ENCODE assay signal across 22 cellular contexts in the genomic region with DNA sequence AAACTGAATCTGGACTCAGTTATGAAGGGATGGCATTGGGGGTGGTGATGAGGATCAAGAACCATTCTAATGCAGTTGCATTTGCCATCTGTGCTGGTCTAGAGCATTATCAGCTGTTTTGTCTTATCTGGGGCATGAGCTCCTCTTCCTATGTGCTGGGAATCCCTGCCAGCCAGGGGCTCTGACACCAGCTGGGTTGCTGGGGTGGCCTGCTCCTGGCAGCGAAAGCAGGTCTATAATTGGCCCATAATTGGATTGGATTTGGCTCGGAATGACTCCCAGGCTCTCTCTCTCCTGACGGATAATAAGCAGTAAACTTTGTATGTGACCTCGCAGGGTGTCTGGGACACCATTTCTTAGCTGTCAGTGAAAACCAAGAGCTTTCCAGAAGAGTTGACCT. TPM values are rescaled to one million over a fixed set of nuclear protein-coding genes. Genes with fewer than 3 reads are reported as not detected.
"Had no signal": no experiment of that assay in that cellular context is flagged by ENCODE, and none has a peak within 500 bp of the region (broad histone marks: within the 10 kb centered on the region; RNA-seq: fewer than 3 reads in every experiment).

No MANE protein-coding gene starts in this region.

- H3K36me3 Mint-ChIP-seq: activated CD4-positive, alpha-beta memory T cell treated with anti-CD3 and anti-CD28 coated beads for 36 hours; activated naive CD8-positive, alpha-beta T cell treated with anti-CD3 and anti-CD28 coated beads for 36 hours; naive thymus-derived CD4-positive, alpha-beta T cell; neural progenitor cell had no signal

- H3K4me1 Mint-ChIP-seq: activated B cell treated with CpG ODN at 0.5 μM for 24 hours; activated naive CD8-positive, alpha-beta T cell treated with anti-CD3 and anti-CD28 coated beads for 36 hours; naive thymus-derived CD4-positive, alpha-beta T cell had no signal

- H3K27me3 ChIP-seq: gastrocnemius medialis, left lung, neural progenitor cell, vagina had no signal

- H3K27ac ChIP-seq: left lung, neural progenitor cell, skin epidermis, vagina had no signal

- H3K4me1 ChIP-seq: left lung, neural progenitor cell, vagina had no signal

- ATAC-seq: esophagus mucosa; gastrocnemius medialis; left lung; mucosa of descending colon; naive thymus-derived CD4-positive, alpha-beta T cell had no signal

- H3K9me3 ChIP-seq: gastrocnemius medialis, left lung, mucosa of descending colon, vagina had no signal

- H3K36me3 ChIP-seq: gastrocnemius medialis, left lung, neural progenitor cell, vagina had no signal

- H3K4me3 Mint-ChIP-seq: activated B cell treated with CpG ODN at 0.5 μM for 24 hours; activated CD4-positive, alpha-beta memory T cell treated with anti-CD3 and anti-CD28 coated beads for 36 hours; activated naive CD8-positive, alpha-beta T cell treated with anti-CD3 and anti-CD28 coated beads for 36 hours; dendritic cell treated with granulocyte-macrophage colony-stimulating factor and Interleukin-4, amounts not matched to agents 40 ng/mL and 50 ng/mL, for 4 days; naive thymus-derived CD4-positive, alpha-beta T cell; neural progenitor cell; stimulated activated naive CD8-positive, alpha-beta T cell treated with anti-CD3 and anti-CD28 coated beads, Interleukin-15, Interleukin-2, amounts not matched to agents 100 ng/mL and 50 ng/mL, for 24 hours had no signal

- H3K4me3 ChIP-seq: gastrocnemius medialis, left lung, mucosa of descending colon, neural progenitor cell, skin epidermis, vagina had no signal

- H3K27me3 Mint-ChIP-seq: activated B cell treated with CpG ODN at 0.5 μM for 24 hours; activated naive CD8-positive, alpha-beta T cell treated with anti-CD3 and anti-CD28 coated beads for 36 hours; progenitor cell of endocrine pancreas; stimulated activated naive CD8-positive, alpha-beta T cell treated with anti-CD3 and anti-CD28 coated beads, Interleukin-15, Interleukin-2, amounts not matched to agents 100 ng/mL and 50 ng/mL, for 24 hours had no signal

- H3K27ac Mint-ChIP-seq: activated B cell treated with CpG ODN at 0.5 μM for 24 hours; activated CD4-positive, alpha-beta memory T cell treated with anti-CD3 and anti-CD28 coated beads for 36 hours; activated naive CD8-positive, alpha-beta T cell treated with anti-CD3 and anti-CD28 coated beads for 36 hours; dendritic cell treated with granulocyte-macrophage colony-stimulating factor and Interleukin-4, amounts not matched to agents 40 ng/mL and 50 ng/mL, for 4 days; naive thymus-derived CD4-positive, alpha-beta T cell; neural progenitor cell; progenitor cell of endocrine pancreas; stimulated activated naive CD8-positive, alpha-beta T cell treated with anti-CD3 and anti-CD28 coated beads, Interleukin-15, Interleukin-2, amounts not matched to agents 100 ng/mL and 50 ng/mL, for 24 hours had no signal

- DNase-seq: activated B cell treated with CpG ODN at 0.5 μM for 24 hours; activated CD4-positive, alpha-beta T cell treated with anti-CD3 and anti-CD28 coated beads for 4 hours; activated naive CD8-positive, alpha-beta T cell treated with anti-CD3 and anti-CD28 coated beads for 36 hours; activated T-cell treated with anti-CD3 and anti-CD28 coated beads for 4 hours; amniotic stem cell; effector CD8-positive, alpha-beta T cell; gastrocnemius medialis; head of caudate nucleus; kidney; left lung; mucosa of descending colon; naive thymus-derived CD4-positive, alpha-beta T cell; trophoblast cell had no signal

- H3K9me3 Mint-ChIP-seq: activated B cell treated with CpG ODN at 0.5 μM for 24 hours; activated CD4-positive, alpha-beta memory T cell treated with anti-CD3 and anti-CD28 coated beads for 36 hours; activated naive CD8-positive, alpha-beta T cell treated with anti-CD3 and anti-CD28 coated beads for 36 hours; dendritic cell treated with granulocyte-macrophage colony-stimulating factor and Interleukin-4, amounts not matched to agents 40 ng/mL and 50 ng/mL, for 4 days; naive thymus-derived CD4-positive, alpha-beta T cell; neural progenitor cell; stimulated activated naive CD8-positive, alpha-beta T cell treated with anti-CD3 and anti-CD28 coated beads, Interleukin-15, Interleukin-2, amounts not matched to agents 100 ng/mL and 50 ng/mL, for 24 hours had no signal

RNA-seq across cellular contexts. Expression of a gene that starts 34.1 kb away (rescaled TPM):
- total RNA-seq: activated B cell treated with CpG ODN at 0.5 μM for 24 hours; activated CD4-positive, alpha-beta memory T cell treated with anti-CD3 and anti-CD28 coated beads for 36 hours; activated naive CD8-positive, alpha-beta T cell treated with anti-CD3 and anti-CD28 coated beads for 36 hours; esophagus mucosa; kidney; left lung; naive thymus-derived CD4-positive, alpha-beta T cell; osteoblast; progenitor cell of endocrine pancreas; vagina had no signal
